ENCODE assay signal across 8 cellular contexts in the genomic region with DNA sequence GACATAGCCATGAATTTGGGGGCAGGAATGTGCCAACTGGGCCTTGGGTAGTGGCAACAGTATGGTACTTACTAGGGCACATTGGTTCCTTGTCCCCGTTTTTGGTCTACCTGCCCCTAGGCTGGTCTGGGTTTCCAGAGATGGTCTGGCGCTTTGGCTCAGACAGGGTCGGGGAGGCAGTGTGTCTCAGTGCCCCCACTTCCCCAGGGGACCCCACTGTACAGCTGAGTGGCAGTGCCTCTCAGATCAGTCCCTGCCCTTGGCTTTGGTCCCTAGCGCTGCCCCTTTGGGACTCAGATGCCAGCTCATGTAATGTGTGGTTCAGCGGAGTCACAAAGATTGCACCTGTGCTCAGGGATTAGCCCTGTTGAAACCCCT. TPM values are rescaled to one million over a fixed set of nuclear protein-coding genes. Genes with fewer than 3 reads are reported as not detected.
DNase-seq lines count a peak whose midpoint lies in the region; ATAC-seq, FAIRE-seq and TF ChIP-seq lines count a peak whose summit lies in the region.
"Had no signal": no experiment of that assay in that cellular context is flagged by ENCODE, and none has a peak within 500 bp of the region (broad histone marks: within the 10 kb centered on the region; RNA-seq: fewer than 3 reads in every experiment).

No MANE protein-coding gene starts in this region.

- ATAC-seq in GM21526 (IDR thresholded peaks at IDR 0.05; ENCODE audit: low FRiP score, unreplicated experiment), result no peak

- peak overlapping the region in 2 of 4 donors; percentile 98 to 99 for H3K4me3 Mint-ChIP-seq in IgD-negative memory B cell
- peak overlapping the region; percentile 86 for H3K4me3 Mint-ChIP-seq in neural crest cell

- no peaks in the 10 kb centered on the region for H3K9me3 ChIP-seq in ascending aorta

- no peak overlapping the region for H3K4me3 ChIP-seq in ascending aorta

- peaks cover 53 to 65% of the 10 kb centered on the region in 2 donors for H3K36me3 ChIP-seq in ascending aorta

- no peaks in the 10 kb centered on the region for H3K27me3 ChIP-seq in ascending aorta

- H3K27ac Mint-ChIP-seq in IgD-negative memory B cell (peak overlapping the region in 2 of 3 donors; percentile 62 to 98), neural crest cell (ENCODE audit: unreplicated experiment) (no peak overlapping the region)

- peak overlapping the region; percentile 6 to 21 for H3K27ac ChIP-seq in ascending aorta

- DNase-seq in ascending aorta (ENCODE audit: low spot score in 2 of 2), result peak in 1 of 2 donors; percentile 59
- no peak for DNase-seq in neural crest cell (ENCODE audit: low read depth, low spot score)
- no peak for DNase-seq in GM19239 (ENCODE audit: insufficient read length, low spot score)
- DNase-seq: midbrain; RPMI8226; stimulated activated CD4-positive, alpha-beta T cell treated with anti-CD3 and anti-CD28 coated beads, Interleukin-4, amount 100 ng/mL, for 4 hours had no signal

- peaks cover 13 to 28% of the 10 kb centered on the region in 2 donors for H3K4me1 ChIP-seq in ascending aorta

- H3K9me3 Mint-ChIP-seq in IgD-negative memory B cell (no peaks in the 10 kb centered on the region), neural crest cell (no peaks in the 10 kb centered on the region)

- H3K4me1 Mint-ChIP-seq in IgD-negative memory B cell (peaks cover 0 to 16% (median 7%) of the 10 kb centered on the region in 3 donors), neural crest cell (peaks cover 32% of the 10 kb centered on the region)

- intact Hi-C loops in ascending aorta (cut with DNase I), result no loop called here

- H3K27me3 Mint-ChIP-seq in IgD-negative memory B cell (no peaks in the 10 kb centered on the region), neural crest cell (ENCODE audit: low read depth) (peaks cover 4% of the 10 kb centered on the region)

- FAIRE-seq in GM19239 (lab: Jason Lieb, UNC), result no peak

- TF ChIP-seq CTCF in ascending aorta (IDR thresholded peaks at IDR 0.05) (no peak), neural crest cell (conservative IDR thresholded peaks at IDR 0.05) (no peak)

- H3K36me3 Mint-ChIP-seq in IgD-negative memory B cell (no peaks in the 10 kb centered on the region), neural crest cell (ENCODE audit: low read depth) (peaks cover 10% of the 10 kb centered on the region)

RNA-seq across cellular contexts. Expression of gene RIC8A, which starts 3.3 kb away (rescaled TPM):
- 65.7 TPM for polyA plus RNA-seq in IgD-negative memory B cell
- total RNA-seq in ascending aorta (102 TPM), neural crest cell (115 and 122 TPM in 2 replicates)

RNA-seq across cellular contexts. Expression of gene BET1L, which starts 3.6 kb away (rescaled TPM):
- polyA plus RNA-seq in IgD-negative memory B cell, result 44.4 TPM
- total RNA-seq in ascending aorta (42.3 TPM), neural crest cell (41.3 and 44.3 TPM in 2 replicates)

RNA-seq across cellular contexts. Expression of gene SCGB1C1, which starts 17.9 kb away (rescaled TPM):
- not detected for polyA plus RNA-seq in IgD-negative memory B cell
- total RNA-seq in ascending aorta (not detected), neural crest cell (not detected in 2 replicates)

RNA-seq across cellular contexts. Expression of gene SIRT3, which starts 25.4 kb away (rescaled TPM):
- polyA plus RNA-seq in IgD-negative memory B cell, result 11.6 TPM
- total RNA-seq in ascending aorta (69.9 TPM), neural crest cell (23.3 and 24.0 TPM in 2 replicates)

RNA-seq across cellular contexts. Expression of gene PSMD13, which starts 26.0 kb away (rescaled TPM):
- 179 TPM for polyA plus RNA-seq in IgD-negative memory B cell
- total RNA-seq in ascending aorta (50.2 TPM), neural crest cell (136 and 146 TPM in 2 replicates)
